In genomic region chr12:2416158-2416557, GRCh38 we compare ENCODE assay signal across 26 cellular contexts.
A peak's percentile ranks its signal among the peaks of the same experiment; 100 is the strongest.
DNase-seq lines count a peak whose midpoint lies in the region; ATAC-seq and TF ChIP-seq lines count a peak whose summit lies in the region.
"Had no signal": no experiment of that assay in that cellular context is flagged by ENCODE, and none has a peak within 500 bp of the region (broad histone marks: within the 10 kb centered on the region; RNA-seq: fewer than 3 reads in every experiment).

No MANE protein-coding gene starts in this region.

- H3K4me1 ChIP-seq in H9 (ENCODE audit: insufficient read depth, low read length) (peaks cover 18% of the 10 kb centered on the region; the same call in 1 of the 2 replicates), osteoblast (ENCODE audit: insufficient read depth, low read length) (peaks cover 18% of the 10 kb centered on the region), ascending aorta (peaks cover 10 to 22% of the 10 kb centered on the region in 2 donors), foreskin keratinocyte (no peaks in the 10 kb centered on the region)

- H3K14ac ChIP-seq in H9 (ENCODE audit: insufficient read depth, low read length): no peak overlapping the region

- no peak for ATAC-seq in WTC11
- no peak for ATAC-seq in foreskin keratinocyte
- ATAC-seq: GM12878 had no signal

- TF ChIP-seq CTCF in H9 (conservative IDR thresholded peaks at IDR 0.05): no peak
- no peak for TF ChIP-seq CTCF in WTC11 (IDR thresholded peaks at IDR 0.05)
- TF ChIP-seq CTCF in osteoblast (IDR thresholded peaks at IDR 0.05; ENCODE audit: extremely low read depth, low read depth, low read length): no peak
- no peak for TF ChIP-seq CTCF in type B pancreatic cell (conservative IDR thresholded peaks at IDR 0.05)
- TF ChIP-seq CTCF in ascending aorta (IDR thresholded peaks at IDR 0.05): no peak
- no peak for TF ChIP-seq CTCF in foreskin keratinocyte (conservative IDR thresholded peaks at IDR 0.05)

- H4K20me1 ChIP-seq in H9 (ENCODE audit: control insufficient read depth, insufficient read depth, insufficient read length) (no peaks in the 10 kb centered on the region), osteoblast (ENCODE audit: insufficient read depth, low read length) (peaks cover 24% of the 10 kb centered on the region)
- H4K20me1 ChIP-seq: BLaER1 had no signal

- H4K5ac ChIP-seq in H9 (ENCODE audit: insufficient read length, low read depth, low read length): no peak overlapping the region

- H3K9me3 Mint-ChIP-seq in H9: no peaks in the 10 kb centered on the region; a peak in 1 of 5 replicates
- H3K9me3 Mint-ChIP-seq in WTC11: no peaks in the 10 kb centered on the region
- no peaks in the 10 kb centered on the region for H3K9me3 Mint-ChIP-seq in type B pancreatic cell
- H3K9me3 Mint-ChIP-seq: CD14-positive monocyte; CD4-positive, alpha-beta memory T cell; CD8-positive, alpha-beta memory T cell had no signal

- POLR2A ChIA-PET in WTC11 (lab: Charles Lee): interaction anchor here (1.0 kb wide), 1 partner anchor 411 kb away, joined by 3 read pairs; no protein-coding TSS in a partner anchor

- no peak overlapping the region for H3K56ac ChIP-seq in H9 (ENCODE audit: insufficient read length, low read depth, low read length)

- peaks cover 1% of the 10 kb centered on the region; the same call in 1 of the 2 replicates for H3K27me3 Mint-ChIP-seq in H9 (ENCODE audit: low read depth)
- H3K27me3 Mint-ChIP-seq in WTC11 (ENCODE audit: low read depth): no peaks in the 10 kb centered on the region
- peaks cover 3% of the 10 kb centered on the region for H3K27me3 Mint-ChIP-seq in type B pancreatic cell

- H3K9me3 ChIP-seq in H9 (ENCODE audit: control insufficient read depth, low read depth, low read length) (no peaks in the 10 kb centered on the region), osteoblast (ENCODE audit: low read depth, low read length) (no peaks in the 10 kb centered on the region), ascending aorta (no peaks in the 10 kb centered on the region)
- H3K9me3 ChIP-seq: BE2C, BLaER1 had no signal

- no peak overlapping the region for H4K91ac ChIP-seq in H9 (ENCODE audit: insufficient read length, low read depth, low read length)

- no peaks in the 10 kb centered on the region for H3K36me3 Mint-ChIP-seq in H9 (ENCODE audit: insufficient read depth in 1 of 3, low read depth in 3 of 3)
- no peaks in the 10 kb centered on the region for H3K36me3 Mint-ChIP-seq in WTC11
- no peaks in the 10 kb centered on the region for H3K36me3 Mint-ChIP-seq in type B pancreatic cell
- H3K36me3 Mint-ChIP-seq: CD14-positive monocyte; CD4-positive, alpha-beta memory T cell; CD4-positive, CD25-positive, alpha-beta regulatory T cell; CD8-positive, alpha-beta memory T cell had no signal

- H3K9ac ChIP-seq in H9 (ENCODE audit: extremely low read depth, insufficient read length, low read length): no peak overlapping the region
- H3K9ac ChIP-seq: BLaER1 had no signal

- H3K27me3 ChIP-seq in H9 (ENCODE audit: insufficient read depth, low read length) (no peaks in the 10 kb centered on the region), osteoblast (ENCODE audit: insufficient read depth, low read length) (no peaks in the 10 kb centered on the region), ascending aorta (no peaks in the 10 kb centered on the region), foreskin keratinocyte (no peaks in the 10 kb centered on the region)
- H3K27me3 ChIP-seq: BE2C, BLaER1 had no signal

- no peak overlapping the region for H2BK12ac ChIP-seq in H9 (ENCODE audit: insufficient read length, low read depth, low read length)

- H3K23ac ChIP-seq in H9 (ENCODE audit: insufficient read length, low read depth, low read length): no peak overlapping the region

- DNase-seq in H9: no peak
- no peak for DNase-seq in WTC11 (ENCODE audit: low spot score)
- DNase-seq in osteoblast (ENCODE audit: insufficient read length, low spot score, missing footprints): peak; percentile 61
- DNase-seq in type B pancreatic cell (ENCODE audit: extremely low spot score, unreplicated experiment): no peak
- DNase-seq in hypothalamus (lab: John Stamatoyannopoulos, UW): no peak
- DNase-seq in NCI-H1417 treated with DMSO at 0.1 percent for 48 hours (lab: John Stamatoyannopoulos, UW): no peak
- DNase-seq in ascending aorta (ENCODE audit: low spot score in 2 of 2): no peak
- no peak for DNase-seq in foreskin keratinocyte
- DNase-seq: 8988T; ACHN; BE2C; C1 segment of cervical spinal cord; CD4-positive, alpha-beta memory T cell; CD4-positive, CD25-positive, alpha-beta regulatory T cell; CD8-positive, alpha-beta memory T cell; COR-L47; DMS 273 treated with DMSO at 0.1 percent for 48 hours; DMS153; DMS53; DMS79; DND-41; EL; GDM1 had no signal

- peaks cover 46 to 59% of the 10 kb centered on the region in 2 experiments for H3K4me1 Mint-ChIP-seq in H9
- peaks cover 50% of the 10 kb centered on the region for H3K4me1 Mint-ChIP-seq in WTC11
- H3K4me1 Mint-ChIP-seq in type B pancreatic cell (ENCODE audit: unreplicated experiment): peaks cover 10% of the 10 kb centered on the region
- H3K4me1 Mint-ChIP-seq: CD14-positive monocyte; CD4-positive, alpha-beta memory T cell; CD4-positive, CD25-positive, alpha-beta regulatory T cell; CD8-positive, alpha-beta memory T cell had no signal

- no peak overlapping the region for H3T11ph ChIP-seq in H9 (ENCODE audit: low read length)

- H4K8ac ChIP-seq in H9 (replicated peaks; ENCODE audit: insufficient read length, low read depth, low read length): no peak overlapping the region

- H3K4me3 Mint-ChIP-seq in H9 (no peak overlapping the region), WTC11 (no peak overlapping the region), type B pancreatic cell (no peak overlapping the region)
- H3K4me3 Mint-ChIP-seq: CD14-positive monocyte; CD4-positive, alpha-beta memory T cell; CD4-positive, CD25-positive, alpha-beta regulatory T cell; CD8-positive, alpha-beta memory T cell had no signal

- no peak overlapping the region for H3K4me2 ChIP-seq in H9 (ENCODE audit: insufficient read depth, insufficient read length, low read length)
- no peak overlapping the region for H3K4me2 ChIP-seq in osteoblast (ENCODE audit: insufficient read depth, low read length)
- H3K4me2 ChIP-seq: BLaER1 had no signal

- no CpG with 5 or more reads among the region's 8 CpGs for WGBS in H9 (ENCODE audit: extremely low coverage, insufficient read length, low lambda C conversion rate)

- H2AFZ ChIP-seq in H9 (ENCODE audit: low read length) (no peak overlapping the region), osteoblast (ENCODE audit: low read length) (no peak overlapping the region)

- H2BK5ac ChIP-seq in H9 (ENCODE audit: insufficient read length, low read length): no peak overlapping the region

- H2BK120ac ChIP-seq in H9 (ENCODE audit: low read depth, low read length, poor library complexity, severe bottlenecking): no peak overlapping the region

- H3K4me3 ChIP-seq in osteoblast (ENCODE audit: insufficient read depth, low read length): no peak overlapping the region
- no peak overlapping the region for H3K4me3 ChIP-seq in ascending aorta
- H3K4me3 ChIP-seq: BLaER1, GM12878 had no signal

- H3K18ac ChIP-seq in H9 (ENCODE audit: insufficient read length, low read depth, low read length): no peak overlapping the region

- no peak overlapping the region for H3K27ac ChIP-seq in H9 (ENCODE audit: insufficient read length, low read depth, low read length)
- H3K27ac ChIP-seq in osteoblast (ENCODE audit: low read depth, low read length): no peak overlapping the region
- H3K27ac ChIP-seq in ascending aorta: peak overlapping the region in 1 of 2 donors; percentile 73
- H3K27ac ChIP-seq in foreskin keratinocyte: no peak overlapping the region
- H3K27ac ChIP-seq: BLaER1 had no signal

- H3K4ac ChIP-seq in H9 (ENCODE audit: low read depth, low read length): no peak overlapping the region

- H3K36me3 ChIP-seq in osteoblast (ENCODE audit: insufficient read depth, low read length): no peaks in the 10 kb centered on the region
- H3K36me3 ChIP-seq in ascending aorta: no peaks in the 10 kb centered on the region
- H3K36me3 ChIP-seq: BE2C, BLaER1 had no signal

- intact Hi-C loops in ascending aorta (cut with DNase I): no loop called here

- H3K79me2 ChIP-seq in H9 (ENCODE audit: insufficient read depth, low read length) (no peaks in the 10 kb centered on the region), osteoblast (ENCODE audit: insufficient read depth, low read length) (no peaks in the 10 kb centered on the region)

- peak overlapping the region in 2 of 3 experiments; percentile 50 to 57; a peak in 2 of 7 replicates for H3K27ac Mint-ChIP-seq in H9
- H3K27ac Mint-ChIP-seq in WTC11: peak overlapping the region; percentile 88
- H3K27ac Mint-ChIP-seq in type B pancreatic cell: peak overlapping the region; percentile 91
- H3K27ac Mint-ChIP-seq: CD4-positive, alpha-beta memory T cell; CD4-positive, CD25-positive, alpha-beta regulatory T cell; CD8-positive, alpha-beta memory T cell had no signal

- H2AK5ac ChIP-seq in H9 (ENCODE audit: insufficient read length, low read length): no peak overlapping the region

- no peak overlapping the region for H2BK20ac ChIP-seq in H9 (ENCODE audit: low read depth, low read length, poor library complexity, severe bottlenecking)

- CTCF ChIA-PET in WTC11 (lab: Charles Lee): interaction anchor here (0.5 to 2.0 kb wide), 6 partner anchors 21 to 359 kb away, joined by 3 to 5 read pairs (median 3); no protein-coding TSS in a partner anchor

- no peaks in the 10 kb centered on the region for H3K23me2 ChIP-seq in H9 (ENCODE audit: insufficient read length, low read depth, low read length, poor library complexity, severe bottlenecking)

- no peaks in the 10 kb centered on the region for H3K79me1 ChIP-seq in H9 (ENCODE audit: insufficient read depth, low read depth, low read length, poor library complexity, severe bottlenecking)

- no peak overlapping the region for H2BK15ac ChIP-seq in H9 (ENCODE audit: low read depth, low read length)

TF ChIP-seq in WTC11, 78 proteins besides CTCF, POLR2A, EP300 and RAD21:
- TF ChIP-seq ZNF512 (CRISPR knock-in tag; IDR thresholded peaks at IDR 0.05; ENCODE audit: borderline replicate concordance): no peak
- TF ChIP-seq RELA (CRISPR knock-in tag; IDR thresholded peaks at IDR 0.05; ENCODE audit: borderline replicate concordance): no peak
- no peak for TF ChIP-seq IRF2 (CRISPR knock-in tag; IDR thresholded peaks at IDR 0.05; ENCODE audit: borderline replicate concordance, low read depth)
- no peak for TF ChIP-seq ZNF396 (CRISPR knock-in tag; IDR thresholded peaks at IDR 0.05; ENCODE audit: borderline replicate concordance)
